In genomic region chr17:21010705-21011596, GRCh38 we compare ENCODE assay signal across 22 cellular contexts. TPM values are rescaled to one million over a fixed set of nuclear protein-coding genes. Genes with fewer than 3 reads are reported as not detected.
DNase-seq lines count a peak whose midpoint lies in the region; ATAC-seq and TF ChIP-seq lines count a peak whose summit lies in the region.
"Had no signal": no experiment of that assay in that cellular context is flagged by ENCODE, and none has a peak within 500 bp of the region (broad histone marks: within the 10 kb centered on the region; RNA-seq: fewer than 3 reads in every experiment).

No MANE protein-coding gene starts in this region.

- H3K4me1 ChIP-seq in IMR-90 (ENCODE audit: control insufficient read depth, insufficient read depth, low read length) (no peaks in the 10 kb centered on the region), endodermal cell (ENCODE audit: control insufficient read depth, insufficient read depth, low read length) (peaks cover 3% of the 10 kb centered on the region), A673 (ENCODE audit: insufficient read depth, low read length, poor library complexity, severe bottlenecking) (no peaks in the 10 kb centered on the region)
- H3K4me1 ChIP-seq: left lung had no signal

- no peak overlapping the region for H2BK20ac ChIP-seq in IMR-90 (ENCODE audit: low read depth, low read length)

- H3K36me3 Mint-ChIP-seq in activated T-cell treated with anti-CD3 and anti-CD28 coated beads, Interleukin-2, amount 50 U/mL, for 24 hours (ENCODE audit: low read depth), result peaks cover 100% of the 10 kb centered on the region
- peaks cover 7 to 41% of the 10 kb centered on the region in 2 donors for H3K36me3 Mint-ChIP-seq in activated T-cell treated with anti-CD3 and anti-CD28 coated beads, Interleukin-2, amount 50 U/mL, for 72 hours (ENCODE audit: insufficient read depth in 2 of 2)
- peaks cover 95% of the 10 kb centered on the region for H3K36me3 Mint-ChIP-seq in endodermal cell (ENCODE audit: low read depth)

- no peak overlapping the region for H2BK5ac ChIP-seq in IMR-90 (ENCODE audit: low read depth, low read length, poor library complexity, severe bottlenecking)

- H2BK120ac ChIP-seq in IMR-90 (ENCODE audit: low read depth, low read length), result no peak overlapping the region

- H3K9me3 Mint-ChIP-seq in activated T-cell treated with anti-CD3 and anti-CD28 coated beads, Interleukin-2, amount 50 U/mL, for 24 hours, result no peaks in the 10 kb centered on the region
- no peaks in the 10 kb centered on the region for H3K9me3 Mint-ChIP-seq in activated T-cell treated with anti-CD3 and anti-CD28 coated beads, Interleukin-2, amount 50 U/mL, for 72 hours
- no peaks in the 10 kb centered on the region for H3K9me3 Mint-ChIP-seq in endodermal cell
- H3K9me3 Mint-ChIP-seq: HFFc6 had no signal

- CTCF ChIA-PET in IMR-90 (lab: Yijun Ruan, JAX), result interaction anchor here (0.6 kb wide), 1 partner anchor 108 kb away, joined by 3 read pairs; no protein-coding TSS in a partner anchor
- CTCF ChIA-PET in A673 (lab: Charles Lee), result no interaction called here

- POLR2A ChIA-PET in IMR-90 (lab: Charles Lee; ENCODE audit: unreplicated experiment), result no interaction called here
- POLR2A ChIA-PET in A673 (lab: Charles Lee; ENCODE audit: low non-redundant PET), result no interaction called here

- H3K56ac ChIP-seq in IMR-90 (ENCODE audit: extremely low read depth, insufficient read depth, low read length), result no peak overlapping the region

- DNase-seq in activated T-cell treated with anti-CD3 and anti-CD28 coated beads, Interleukin-2, amount 50 U/mL, for 24 hours, result no peak
- no peak for DNase-seq in activated T-cell treated with anti-CD3 and anti-CD28 coated beads, Interleukin-2, amount 50 U/mL, for 72 hours
- no peak for DNase-seq in IMR-90
- DNase-seq in endodermal cell, result no peak
- peak; percentile 75 for DNase-seq in posterior vena cava (ENCODE audit: low spot score)
- DNase-seq in NCI-H748 (lab: John Stamatoyannopoulos, UW; ENCODE audit: unreplicated experiment), result no peak
- DNase-seq in superior temporal gyrus (ENCODE audit: extremely low spot score), result no peak
- no peak for DNase-seq in A673 (ENCODE audit: low spot score)
- DNase-seq: activated CD4-positive, alpha-beta T cell treated with anti-CD3 and anti-CD28 coated beads for 48 hours; activated CD8-positive, alpha-beta memory T cell treated with anti-CD3 and anti-CD28 coated beads, Interleukin-2, amount 50 U/mL, for 4 hours; activated effector memory CD4-positive, alpha-beta T cell treated with anti-CD3 and anti-CD28 coated beads, Interleukin-2, amount 50 U/mL, for 16 hours; cerebellar nuclear complex; effector CD4-positive, alpha-beta T cell; HFFc6; KBM-7; left lung; mucosa of descending colon; NCI-H1436 treated with DMSO at 0.1 percent for 48 hours; NCI-H748 treated with DMSO at 0.1 percent for 48 hours; SIG-M5; stimulated activated CD4-positive, alpha-beta T cell treated with anti-CD3 and anti-CD28 coated beads, Interleukin-15, amount 100 ng/mL, for 24 hours had no signal

- TF ChIP-seq RAD21 in IMR-90 (IDR thresholded peaks at IDR 0.05; ENCODE audit: low read length), result no peak

- peak overlapping the region; percentile 21 for H2AFZ ChIP-seq in IMR-90 (replicated peaks; ENCODE audit: low read length, poor library complexity)

- no peaks in the 10 kb centered on the region for H3K4me1 Mint-ChIP-seq in activated T-cell treated with anti-CD3 and anti-CD28 coated beads, Interleukin-2, amount 50 U/mL, for 24 hours (ENCODE audit: low read depth)
- no peaks in the 10 kb centered on the region for H3K4me1 Mint-ChIP-seq in activated T-cell treated with anti-CD3 and anti-CD28 coated beads, Interleukin-2, amount 50 U/mL, for 72 hours (ENCODE audit: low read depth)
- H3K4me1 Mint-ChIP-seq in endodermal cell, result peaks cover 1% of the 10 kb centered on the region

- H3K27ac Mint-ChIP-seq in activated T-cell treated with anti-CD3 and anti-CD28 coated beads, Interleukin-2, amount 50 U/mL, for 24 hours, result peak overlapping the region; percentile 52
- H3K27ac Mint-ChIP-seq in activated T-cell treated with anti-CD3 and anti-CD28 coated beads, Interleukin-2, amount 50 U/mL, for 72 hours, result no peak overlapping the region
- peak overlapping the region; percentile 26 for H3K27ac Mint-ChIP-seq in endodermal cell
- H3K27ac Mint-ChIP-seq: HFFc6 had no signal

- H2BK15ac ChIP-seq in IMR-90 (ENCODE audit: low read depth, low read length), result no peak overlapping the region

- H3K14ac ChIP-seq in IMR-90 (replicated peaks; ENCODE audit: low read depth, low read length), result no peak overlapping the region

- H4K20me1 ChIP-seq in IMR-90 (ENCODE audit: insufficient read depth, low read length), result peaks cover 90% of the 10 kb centered on the region

- no peak overlapping the region for H3K18ac ChIP-seq in IMR-90 (ENCODE audit: low read depth, low read length)

- H3K9ac ChIP-seq in IMR-90 (ENCODE audit: low read depth, low read length), result no peak overlapping the region
- no peak overlapping the region for H3K9ac ChIP-seq in endodermal cell (ENCODE audit: extremely low read depth, low read length, poor library complexity, severe bottlenecking)

- H3K23ac ChIP-seq in IMR-90 (ENCODE audit: low read depth, low read length), result no peak overlapping the region

- H3K9me3 ChIP-seq in IMR-90 (ENCODE audit: control insufficient read depth, insufficient read depth, low read length) (no peaks in the 10 kb centered on the region), endodermal cell (ENCODE audit: control insufficient read depth, low read length) (no peaks in the 10 kb centered on the region), A673 (ENCODE audit: low read depth, low read length, poor library complexity, severe bottlenecking) (no peaks in the 10 kb centered on the region)
- H3K9me3 ChIP-seq: left lung, mucosa of descending colon, right atrium auricular region had no signal

- no peak overlapping the region for H4K91ac ChIP-seq in IMR-90 (ENCODE audit: insufficient read depth, low read depth, low read length)

- no peak overlapping the region for H3K4me2 ChIP-seq in IMR-90 (ENCODE audit: low read depth, low read length)

- H3K4ac ChIP-seq in IMR-90 (ENCODE audit: low read depth, low read length), result no peak overlapping the region

- no peak overlapping the region for H2AK5ac ChIP-seq in IMR-90 (ENCODE audit: low read depth, low read length)

- peaks cover 86% of the 10 kb centered on the region for H3K36me3 ChIP-seq in IMR-90 (ENCODE audit: control insufficient read depth, insufficient read depth, low read length)
- H3K36me3 ChIP-seq in endodermal cell (ENCODE audit: control insufficient read depth, insufficient read depth, low read length), result peaks cover 98% of the 10 kb centered on the region
- H3K36me3 ChIP-seq in A673 (ENCODE audit: insufficient read depth, low read length, poor library complexity, severe bottlenecking), result peaks cover 100% of the 10 kb centered on the region

- no peak overlapping the region for H4K5ac ChIP-seq in IMR-90 (ENCODE audit: low read depth, low read length)

- intact Hi-C loops in IMR-90 (cut with micrococcal nuclease) (no loop called here), posterior vena cava (cut with DNase I) (no loop called here), A673 (cut with micrococcal nuclease; ENCODE audit: unreplicated experiment) (no loop called here)

- dilution Hi-C loops in IMR-90 (cut with HindIII; ENCODE audit: low sequenced_read_pairs, unreplicated experiment), result no loop called here

- H3K79me1 ChIP-seq in IMR-90 (ENCODE audit: low read depth in 1 of 2, low read length in 2 of 2), result peaks cover 53 to 86% of the 10 kb centered on the region in 2 experiments

- BruUV-seq in IMR-90 (replicated peaks; lab: Mats Ljungman, UMichigan) (no TSS peak), A673 (replicated peaks; lab: Mats Ljungman, UMichigan) (no TSS peak)

- no peak overlapping the region for H3K27ac ChIP-seq in IMR-90 (ENCODE audit: insufficient read depth, low read length)
- H3K27ac ChIP-seq in endodermal cell (ENCODE audit: low read depth, low read length), result peak overlapping the region; percentile 62
- H3K27ac ChIP-seq in A673 (ENCODE audit: low read depth, low read length, poor library complexity, severe bottlenecking), result no peak overlapping the region
- H3K27ac ChIP-seq: left lung, right atrium auricular region had no signal

- H4K8ac ChIP-seq in IMR-90 (ENCODE audit: low read depth in 2 of 2, low read length in 2 of 2), result no peak overlapping the region

- ATAC-seq in activated T-cell treated with anti-CD3 and anti-CD28 coated beads, Interleukin-2, amount 50 U/mL, for 72 hours (replicated peaks in 1 of 2), result no peak
- no peak for ATAC-seq in IMR-90 (ENCODE audit: low read depth)
- ATAC-seq: left lung, mucosa of descending colon had no signal

- no peak overlapping the region for H3K4me3 ChIP-seq in IMR-90 (ENCODE audit: insufficient read depth, low read depth, low read length)
- no peak overlapping the region for H3K4me3 ChIP-seq in endodermal cell (ENCODE audit: low read length)
- H3K4me3 ChIP-seq in A673 (ENCODE audit: low read depth, low read length, poor library complexity, severe bottlenecking), result no peak overlapping the region
- H3K4me3 ChIP-seq: left lung, mucosa of descending colon, right atrium auricular region had no signal

- H3K4me3 Mint-ChIP-seq in activated T-cell treated with anti-CD3 and anti-CD28 coated beads, Interleukin-2, amount 50 U/mL, for 24 hours, result no peak overlapping the region
- H3K4me3 Mint-ChIP-seq in activated T-cell treated with anti-CD3 and anti-CD28 coated beads, Interleukin-2, amount 50 U/mL, for 72 hours, result no peak overlapping the region
- H3K4me3 Mint-ChIP-seq in endodermal cell, result no peak overlapping the region
- H3K4me3 Mint-ChIP-seq: HFFc6 had no signal

- no peak for TF ChIP-seq POLR2A in IMR-90 (IDR thresholded peaks at IDR 0.05; ENCODE audit: low read depth, low read length)

- 93% methylated on average over 6 of the region's 27 CpGs; no CpG with 5 or more reads in 1 of the 2 experiments for WGBS in IMR-90 (ENCODE audit: extremely low coverage in 2 of 2, insufficient read length in 1 of 2), 2 experiments
- WGBS in endodermal cell (ENCODE audit: insufficient coverage in 1 of 2, insufficient read length in 1 of 2), 2 experiments, result 94 to 95% methylated on average over 16 to 27 of the region's 27 CpGs

- H2AK9ac ChIP-seq in IMR-90 (replicated peaks; ENCODE audit: low read depth, low read length, poor library complexity), result no peak overlapping the region

- no peaks in the 10 kb centered on the region; the same call in 1 of the 2 replicates for H3K9me1 ChIP-seq in IMR-90 (ENCODE audit: insufficient read depth, low read length)

- TF ChIP-seq CTCF in IMR-90 (conservative IDR thresholded peaks at IDR 0.05; ENCODE audit: low read depth, low read length) (no peak), endodermal cell (conservative IDR thresholded peaks at IDR 0.05) (no peak), A673 (conservative IDR thresholded peaks at IDR 0.05; ENCODE audit: low read depth, low read length) (no peak)

- no peaks in the 10 kb centered on the region for H3K27me3 Mint-ChIP-seq in activated T-cell treated with anti-CD3 and anti-CD28 coated beads, Interleukin-2, amount 50 U/mL, for 24 hours
- no peaks in the 10 kb centered on the region for H3K27me3 Mint-ChIP-seq in activated T-cell treated with anti-CD3 and anti-CD28 coated beads, Interleukin-2, amount 50 U/mL, for 72 hours (ENCODE audit: low read depth)
- H3K27me3 Mint-ChIP-seq in endodermal cell (ENCODE audit: insufficient read depth), result no peaks in the 10 kb centered on the region

- in situ Hi-C loops in IMR-90 (cut with MboI; ENCODE audit: low sequenced_read_pairs), result no loop called here

- H3K27me3 ChIP-seq in IMR-90 (ENCODE audit: control insufficient read depth, insufficient read depth, low read length) (no peaks in the 10 kb centered on the region), endodermal cell (ENCODE audit: control insufficient read depth, insufficient read depth, low read length, poor library complexity, severe bottlenecking) (no peaks in the 10 kb centered on the region), A673 (replicated peaks; ENCODE audit: insufficient read depth, low read depth, low read length, poor library complexity) (no peaks in the 10 kb centered on the region)
- H3K27me3 ChIP-seq: left lung, right atrium auricular region had no signal

RNA-seq across cellular contexts. Expression of gene USP22, which starts 31.9 kb away (rescaled TPM):
- 100 to 1,000 TPM; 175 to 195 TPM for total RNA-seq in activated T-cell treated with anti-CD3 and anti-CD28 coated beads, Interleukin-2, amount 50 U/mL, for 72 hours
- total RNA-seq in IMR-90 (2012; rRNA removed), result 250 and 319 TPM in 2 replicates
- polyA plus RNA-seq in IMR-90 (2012; rRNA removed), result 161 and 173 TPM in 2 replicates
- polyA plus RNA-seq in IMR-90 (2012; cell fraction: cytosol; rRNA removed), result 91.3 and 126 TPM in 2 replicates
- polyA plus RNA-seq in IMR-90 (2012; cell fraction: nucleus; rRNA removed; ENCODE audit: low replicate concordance), result 154 and 168 TPM in 2 replicates
- total RNA-seq in endodermal cell, result 100 to 1,000 TPM; 379 to 396 TPM
- 222 TPM for polyA plus RNA-seq in endodermal cell (2013, experiment 1 of 2)
- polyA plus RNA-seq in endodermal cell (2013, experiment 2 of 2), result 219 TPM
- 100 to 1,000 TPM; 136 to 142 TPM for total RNA-seq in posterior vena cava
- 288 and 318 TPM in 2 replicates for total RNA-seq in A673 (2021)
